ENCODE assay signal across 8 cellular contexts in the genomic region with DNA sequence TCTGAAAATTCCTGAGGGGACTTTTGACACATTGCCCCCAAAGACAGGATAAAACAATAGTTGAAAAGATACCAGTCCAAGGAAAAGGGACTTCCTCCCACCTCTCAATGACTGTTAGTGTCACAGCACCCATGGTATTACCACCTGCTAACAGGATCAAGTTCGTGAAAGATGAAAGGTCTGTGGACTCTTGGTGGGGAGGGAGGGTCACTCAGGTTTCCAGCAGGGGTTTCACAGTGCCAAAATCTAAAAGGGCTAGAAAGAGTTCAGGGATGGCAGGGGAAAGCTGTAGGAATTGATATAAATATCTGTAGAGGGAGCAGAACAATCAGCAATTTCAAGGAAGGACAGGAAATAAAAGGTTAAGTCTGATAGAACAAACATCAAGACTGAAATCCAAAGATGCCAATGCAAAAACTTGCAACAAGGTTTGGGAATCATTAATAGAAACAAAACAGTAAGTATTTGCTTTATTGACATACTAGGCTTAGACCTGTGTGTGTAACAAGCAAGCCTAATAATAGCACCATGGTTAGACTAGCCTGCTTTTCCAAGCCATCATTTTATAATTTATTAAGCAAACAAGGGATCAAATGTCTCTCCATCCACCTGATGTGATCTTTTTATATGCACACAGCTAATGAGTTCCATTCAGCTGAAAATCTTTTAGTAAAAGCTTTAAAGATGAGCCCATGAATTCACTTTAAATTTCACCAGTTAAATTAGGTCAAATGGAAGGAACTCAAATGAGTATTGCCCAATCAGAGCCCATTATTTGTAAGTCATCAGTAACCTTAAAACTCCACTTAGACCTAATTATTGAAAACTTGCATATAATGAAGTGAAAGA. TPM values are rescaled to one million over a fixed set of nuclear protein-coding genes. Genes with fewer than 3 reads are reported as not detected.
A peak's percentile ranks its signal among the peaks of the same experiment; 100 is the strongest.
DNase-seq lines count a peak whose midpoint lies in the region; ATAC-seq and TF ChIP-seq lines count a peak whose summit lies in the region.

No MANE protein-coding gene starts in this region.

- TF ChIP-seq CTCF in LNCaP clone FGC (IDR thresholded peaks at IDR 0.05; ENCODE audit: control insufficient read depth, extremely low read depth, insufficient read depth) = no peak
- TF ChIP-seq CTCF in GM10266 (IDR thresholded peaks at IDR 0.05; ENCODE audit: control insufficient read depth, insufficient read depth, low read depth, missing control alignments) = no peak
- TF ChIP-seq CTCF in mucosa of descending colon (IDR thresholded peaks at IDR 0.05) = no peak

- H3K36me3 ChIP-seq in BLaER1 treated with 17β-estradiol and CSF1 and Interleukin-3, amounts not matched to agents 10 nM and 100 nM = peaks cover 78 to 84% (median 82%) of the 10 kb centered on the region in 11 experiments
- H3K36me3 ChIP-seq in mucosa of descending colon (ENCODE audit: low read depth) = no peaks in the 10 kb centered on the region

- peak overlapping the region; percentile 96 to 100 (median 99) for H3K9ac ChIP-seq in BLaER1 treated with 17β-estradiol and CSF1 and Interleukin-3, amounts not matched to agents 10 nM and 100 nM

- H3K27me3 ChIP-seq in BLaER1 treated with 17β-estradiol and CSF1 and Interleukin-3, amounts not matched to agents 10 nM and 100 nM = no peaks in the 10 kb centered on the region

- peaks cover 47 to 69% (median 59%) of the 10 kb centered on the region in 10 experiments for H3K4me1 ChIP-seq in BLaER1 treated with 17β-estradiol and CSF1 and Interleukin-3, amounts not matched to agents 10 nM and 100 nM
- H3K4me1 ChIP-seq in mucosa of descending colon (ENCODE audit: low read depth) = peaks cover 33% of the 10 kb centered on the region

- H4K20me1 ChIP-seq in BLaER1 treated with 17β-estradiol and CSF1 and Interleukin-3, amounts not matched to agents 10 nM and 100 nM = peaks cover 85 to 87% (median 86%) of the 10 kb centered on the region in 11 experiments

- no peak for ATAC-seq in central memory CD8-positive, alpha-beta T cell (replicated peaks; ENCODE audit: extremely low read depth, poor library complexity, severe bottlenecking)
- ATAC-seq in naive B cell (ENCODE audit: low read depth in 2 of 2) (no peak), mucosa of descending colon (no peak), sciatic nerve (no peak)

- no peaks in the 10 kb centered on the region; a peak in 3 of 22 replicates for H3K9me3 ChIP-seq in BLaER1 treated with 17β-estradiol and CSF1 and Interleukin-3, amounts not matched to agents 10 nM and 100 nM (replicated peaks in 1 of 11)
- no peaks in the 10 kb centered on the region for H3K9me3 ChIP-seq in mucosa of descending colon

- no peaks in the 10 kb centered on the region for H3K9me3 Mint-ChIP-seq in central memory CD8-positive, alpha-beta T cell
- H3K9me3 Mint-ChIP-seq in naive B cell = peaks cover 0 to 1% (median 0%) of the 10 kb centered on the region in 7 donors

- peak overlapping the region; percentile 98 for H3K27ac Mint-ChIP-seq in central memory CD8-positive, alpha-beta T cell (ENCODE audit: low read depth)
- peak overlapping the region in 5 of 6 donors; percentile 64 to 96 (median 91) for H3K27ac Mint-ChIP-seq in naive B cell

- peak overlapping the region; percentile 83 to 99 (median 93) for H3K4me2 ChIP-seq in BLaER1 treated with 17β-estradiol and CSF1 and Interleukin-3, amounts not matched to agents 10 nM and 100 nM

- H3K36me3 Mint-ChIP-seq in central memory CD8-positive, alpha-beta T cell (ENCODE audit: insufficient read depth) = peaks cover 91% of the 10 kb centered on the region
- peaks cover 29 to 46% of the 10 kb centered on the region in 2 donors for H3K36me3 Mint-ChIP-seq in naive B cell

- peak overlapping the region; percentile 65 to 100 (median 98) for H3K4me3 ChIP-seq in BLaER1 treated with 17β-estradiol and CSF1 and Interleukin-3, amounts not matched to agents 10 nM and 100 nM
- peak overlapping the region; percentile 98 for H3K4me3 ChIP-seq in LNCaP clone FGC (ENCODE audit: low read depth, low read length)
- no peak overlapping the region for H3K4me3 ChIP-seq in mucosa of descending colon

- peak; percentile 84 for DNase-seq in LNCaP clone FGC (ENCODE audit: low read depth)
- DNase-seq in central memory CD8-positive, alpha-beta T cell (ENCODE audit: low spot score in 2 of 2) = no peak
- no peak for DNase-seq in naive B cell
- no peak for DNase-seq in GM10266 (ENCODE audit: extremely low spot score)
- no peak for DNase-seq in cerebellar nuclear complex (lab: John Stamatoyannopoulos, UW)
- DNase-seq in mucosa of descending colon = no peak
- no peak for DNase-seq in sciatic nerve (ENCODE audit: low spot score)

- H3K27ac ChIP-seq in BLaER1 treated with 17β-estradiol and CSF1 and Interleukin-3, amounts not matched to agents 10 nM and 100 nM = peak overlapping the region in 5 of 11 experiments; percentile 6 to 99 (median 98); a peak in 5 of 22 replicates

- peak overlapping the region; percentile 99 for H3K4me3 Mint-ChIP-seq in central memory CD8-positive, alpha-beta T cell
- peak overlapping the region; percentile 90 to 99 (median 97) for H3K4me3 Mint-ChIP-seq in naive B cell

- H3K27me3 Mint-ChIP-seq in central memory CD8-positive, alpha-beta T cell = no peaks in the 10 kb centered on the region
- H3K27me3 Mint-ChIP-seq in naive B cell = no peaks in the 10 kb centered on the region

- peaks cover 54% of the 10 kb centered on the region for H3K4me1 Mint-ChIP-seq in central memory CD8-positive, alpha-beta T cell
- peaks cover 36 to 63% (median 48%) of the 10 kb centered on the region in 3 donors for H3K4me1 Mint-ChIP-seq in naive B cell

- intact Hi-C loops in mucosa of descending colon (cut with DNase I, micrococcal nuclease) = loop anchor here in 1 of 2 donors (5.0 kb wide), 1 partner anchor 47 kb away; no protein-coding TSS in a partner anchor
- intact Hi-C loops in sciatic nerve (cut with DNase I) = no loop called here

RNA-seq across cellular contexts. Expression of a gene that starts 3.7 kb away (rescaled TPM):
- 100 to 1,000 TPM in 2 of 6 donors, 10 to 100 TPM in 4; 44.8 to 110 (median 95.1) TPM for polyA plus RNA-seq in naive B cell (ENCODE audit: low read depth in 6 of 6)
- total RNA-seq in mucosa of descending colon (100 to 1,000 TPM; 221 to 258 (median 236) TPM), sciatic nerve (214 TPM)

RNA-seq across cellular contexts. Expression of a gene that starts 26.5 kb away (rescaled TPM):
- not detected for polyA plus RNA-seq in naive B cell (ENCODE audit: low read depth in 6 of 6)
- 10 to 100 TPM in 2 of 3 donors, 1 to 10 TPM in 1; 3.4 to 37.1 (median 10.2) TPM for total RNA-seq in mucosa of descending colon
- 70.2 TPM for total RNA-seq in sciatic nerve

RNA-seq across cellular contexts. Expression of a gene that starts 53.7 kb away (rescaled TPM):
- 10 to 100 TPM; 57.1 to 85.2 (median 72.9) TPM for polyA plus RNA-seq in naive B cell (ENCODE audit: low read depth in 6 of 6)
- 100 to 1,000 TPM; 174 to 213 (median 194) TPM for total RNA-seq in mucosa of descending colon
- 144 TPM for total RNA-seq in sciatic nerve
